13 cellular contexts compared by ENCODE assay signal in the genomic region with DNA sequence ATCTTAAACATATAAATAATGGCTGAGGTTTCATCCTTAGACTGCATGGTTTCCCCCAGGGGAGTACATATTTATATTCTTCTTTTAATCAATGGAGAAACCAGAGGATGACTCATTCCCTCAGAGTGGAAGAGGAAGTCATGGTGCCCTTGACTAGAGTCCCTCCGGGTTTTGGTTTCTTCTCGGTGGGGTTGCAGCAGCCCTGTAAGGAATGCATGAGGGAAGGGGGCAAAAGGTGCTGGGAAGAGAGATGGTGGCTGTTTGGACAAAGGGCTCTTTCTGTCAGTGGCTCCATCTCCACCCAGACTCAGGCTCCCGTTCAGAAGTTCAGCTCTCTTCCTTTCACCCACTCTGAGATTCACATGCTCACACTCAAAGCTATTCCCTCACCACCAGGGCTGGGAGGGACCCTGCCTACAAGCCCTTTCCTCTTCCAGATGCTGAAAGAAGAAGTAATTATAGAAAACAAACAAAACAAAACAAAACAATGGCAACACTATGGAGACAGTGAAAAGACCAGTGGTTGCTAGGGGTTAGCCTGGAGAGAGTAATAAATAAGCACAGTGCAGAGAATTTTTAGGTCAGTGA.
A peak's percentile ranks its signal among the peaks of the same experiment; 100 is the strongest.
DNase-seq lines count a peak whose midpoint lies in the region; ATAC-seq, FAIRE-seq and TF ChIP-seq lines count a peak whose summit lies in the region.
"Had no signal": no experiment of that assay in that cellular context is flagged by ENCODE, and none has a peak within 500 bp of the region (broad histone marks: within the 10 kb centered on the region; RNA-seq: fewer than 3 reads in every experiment).

No MANE protein-coding gene starts in this region.

- no peak for DNase-seq in activated naive CD4-positive, alpha-beta T cell treated with anti-CD3 and anti-CD28 coated beads, Interleukin-2, amount 10 ng/mL, durations not matched to agents 7 days and 5 days
- peak; percentile 27 to 33 for DNase-seq in HL-60 (ENCODE audit: low read depth in 1 of 2, low spot score in 1 of 2)
- DNase-seq in activated naive CD8-positive, alpha-beta T cell treated with anti-CD3 and anti-CD28 coated beads, Interleukin-2, amount 50 U/mL, for 24 hours = no peak
- DNase-seq in T-helper 2 cell treated with Interferon-gamma antibody and Interleukin-4, amounts not matched to agents 5 μg/mL and 100 μg/mL, for 36 hours (ENCODE audit: low spot score) = no peak
- DNase-seq in H54 (ENCODE audit: insufficient read length, low spot score) = no peak
- DNase-seq in activated CD8-positive, alpha-beta memory T cell treated with anti-CD3 and anti-CD28 coated beads, Interleukin-2, amount 50 U/mL, for 48 hours = no peak
- DNase-seq: activated CD4-positive, alpha-beta T cell treated with anti-CD3 and anti-CD28 coated beads, Interleukin-2, amount 50 U/mL, for 1 hour; left cardiac atrium; NCI-H524 treated with DMSO at 0.1 percent for 48 hours; sigmoid colon had no signal

- no peak overlapping the region for H3K4me3 ChIP-seq in HL-60 (replicated peaks; ENCODE audit: insufficient read depth, low read length)
- H3K4me3 ChIP-seq: sigmoid colon had no signal

- peaks cover 50% of the 10 kb centered on the region for H3K4me1 Mint-ChIP-seq in activated naive CD4-positive, alpha-beta T cell treated with anti-CD3 and anti-CD28 coated beads, Interleukin-2, amount 50 U/mL, for 24 hours
- peaks cover 35% of the 10 kb centered on the region for H3K4me1 Mint-ChIP-seq in activated naive CD4-positive, alpha-beta T cell treated with anti-CD3 and anti-CD28 coated beads, Interleukin-2, amount 10 ng/mL, durations not matched to agents 7 days and 5 days
- peaks cover 48% of the 10 kb centered on the region for H3K4me1 Mint-ChIP-seq in activated naive CD8-positive, alpha-beta T cell treated with anti-CD3 and anti-CD28 coated beads, Interleukin-2, amount 50 U/mL, for 24 hours
- peaks cover 51% of the 10 kb centered on the region for H3K4me1 Mint-ChIP-seq in stimulated activated naive CD8-positive, alpha-beta T cell treated with anti-CD3 and anti-CD28 coated beads, Interleukin-15, Interleukin-2, amounts not matched to agents 100 ng/mL and 50 ng/mL, for 24 hours (ENCODE audit: low read depth)
- H3K4me1 Mint-ChIP-seq in T-helper 2 cell treated with Interferon-gamma antibody and Interleukin-4, amounts not matched to agents 5 μg/mL and 100 μg/mL, for 36 hours (ENCODE audit: low read depth) = peaks cover 27% of the 10 kb centered on the region

- H3K27ac Mint-ChIP-seq in activated naive CD4-positive, alpha-beta T cell treated with anti-CD3 and anti-CD28 coated beads, Interleukin-2, amount 50 U/mL, for 24 hours = peak overlapping the region; percentile 80
- H3K27ac Mint-ChIP-seq in activated naive CD4-positive, alpha-beta T cell treated with anti-CD3 and anti-CD28 coated beads, Interleukin-2, amount 10 ng/mL, durations not matched to agents 7 days and 5 days = no peak overlapping the region
- H3K27ac Mint-ChIP-seq in activated naive CD8-positive, alpha-beta T cell treated with anti-CD3 and anti-CD28 coated beads, Interleukin-2, amount 50 U/mL, for 24 hours = peak overlapping the region; percentile 75
- H3K27ac Mint-ChIP-seq in stimulated activated naive CD8-positive, alpha-beta T cell treated with anti-CD3 and anti-CD28 coated beads, Interleukin-15, Interleukin-2, amounts not matched to agents 100 ng/mL and 50 ng/mL, for 24 hours = peak overlapping the region; percentile 33
- H3K27ac Mint-ChIP-seq in T-helper 2 cell treated with Interferon-gamma antibody and Interleukin-4, amounts not matched to agents 5 μg/mL and 100 μg/mL, for 36 hours = no peak overlapping the region

- ATAC-seq in activated naive CD8-positive, alpha-beta T cell treated with anti-CD3 and anti-CD28 coated beads, Interleukin-2, amount 50 U/mL, for 24 hours = peak; percentile 37

- TF ChIP-seq POLR2A in H54 (IDR thresholded peaks at IDR 0.05; ENCODE audit: low read depth, low read length) = no peak

- no peak overlapping the region for H3K27ac ChIP-seq in HL-60 (replicated peaks)
- H3K27ac ChIP-seq: C4-2B, sigmoid colon had no signal

- H3K27me3 Mint-ChIP-seq in activated naive CD4-positive, alpha-beta T cell treated with anti-CD3 and anti-CD28 coated beads, Interleukin-2, amount 50 U/mL, for 24 hours = no peaks in the 10 kb centered on the region
- peaks cover 55% of the 10 kb centered on the region for H3K27me3 Mint-ChIP-seq in activated naive CD4-positive, alpha-beta T cell treated with anti-CD3 and anti-CD28 coated beads, Interleukin-2, amount 10 ng/mL, durations not matched to agents 7 days and 5 days
- peaks cover 10% of the 10 kb centered on the region for H3K27me3 Mint-ChIP-seq in activated naive CD8-positive, alpha-beta T cell treated with anti-CD3 and anti-CD28 coated beads, Interleukin-2, amount 50 U/mL, for 24 hours
- H3K27me3 Mint-ChIP-seq in stimulated activated naive CD8-positive, alpha-beta T cell treated with anti-CD3 and anti-CD28 coated beads, Interleukin-15, Interleukin-2, amounts not matched to agents 100 ng/mL and 50 ng/mL, for 24 hours = peaks cover 15% of the 10 kb centered on the region
- peaks cover 58% of the 10 kb centered on the region for H3K27me3 Mint-ChIP-seq in T-helper 2 cell treated with Interferon-gamma antibody and Interleukin-4, amounts not matched to agents 5 μg/mL and 100 μg/mL, for 36 hours (ENCODE audit: low read depth)

- no peaks in the 10 kb centered on the region for H3K36me3 Mint-ChIP-seq in activated naive CD4-positive, alpha-beta T cell treated with anti-CD3 and anti-CD28 coated beads, Interleukin-2, amount 50 U/mL, for 24 hours
- no peaks in the 10 kb centered on the region for H3K36me3 Mint-ChIP-seq in activated naive CD4-positive, alpha-beta T cell treated with anti-CD3 and anti-CD28 coated beads, Interleukin-2, amount 10 ng/mL, durations not matched to agents 7 days and 5 days
- no peaks in the 10 kb centered on the region for H3K36me3 Mint-ChIP-seq in activated naive CD8-positive, alpha-beta T cell treated with anti-CD3 and anti-CD28 coated beads, Interleukin-2, amount 50 U/mL, for 24 hours (ENCODE audit: low read depth)
- no peaks in the 10 kb centered on the region for H3K36me3 Mint-ChIP-seq in stimulated activated naive CD8-positive, alpha-beta T cell treated with anti-CD3 and anti-CD28 coated beads, Interleukin-15, Interleukin-2, amounts not matched to agents 100 ng/mL and 50 ng/mL, for 24 hours (ENCODE audit: low read depth)
- H3K36me3 Mint-ChIP-seq in T-helper 2 cell treated with Interferon-gamma antibody and Interleukin-4, amounts not matched to agents 5 μg/mL and 100 μg/mL, for 36 hours (ENCODE audit: low read depth) = no peaks in the 10 kb centered on the region

- TF ChIP-seq CTCF in HL-60 (IDR thresholded peaks at IDR 0.05; ENCODE audit: insufficient read depth, low read length) = no peak

- H3K9me3 Mint-ChIP-seq in activated naive CD4-positive, alpha-beta T cell treated with anti-CD3 and anti-CD28 coated beads, Interleukin-2, amount 50 U/mL, for 24 hours = no peaks in the 10 kb centered on the region
- H3K9me3 Mint-ChIP-seq in activated naive CD4-positive, alpha-beta T cell treated with anti-CD3 and anti-CD28 coated beads, Interleukin-2, amount 10 ng/mL, durations not matched to agents 7 days and 5 days = no peaks in the 10 kb centered on the region
- H3K9me3 Mint-ChIP-seq in activated naive CD8-positive, alpha-beta T cell treated with anti-CD3 and anti-CD28 coated beads, Interleukin-2, amount 50 U/mL, for 24 hours = peaks cover 6% of the 10 kb centered on the region
- no peaks in the 10 kb centered on the region for H3K9me3 Mint-ChIP-seq in stimulated activated naive CD8-positive, alpha-beta T cell treated with anti-CD3 and anti-CD28 coated beads, Interleukin-15, Interleukin-2, amounts not matched to agents 100 ng/mL and 50 ng/mL, for 24 hours
- H3K9me3 Mint-ChIP-seq in T-helper 2 cell treated with Interferon-gamma antibody and Interleukin-4, amounts not matched to agents 5 μg/mL and 100 μg/mL, for 36 hours = no peaks in the 10 kb centered on the region

- CTCF ChIA-PET in activated naive CD4-positive, alpha-beta T cell treated with anti-CD3 and anti-CD28 coated beads, Interleukin-2, amount 10 ng/mL, durations not matched to agents 7 days and 5 days (lab: Charles Lee) = no interaction called here

- FAIRE-seq in H54 (lab: Jason Lieb, UNC) = no peak

- peak overlapping the region; percentile 23 for H3K4me3 Mint-ChIP-seq in activated naive CD4-positive, alpha-beta T cell treated with anti-CD3 and anti-CD28 coated beads, Interleukin-2, amount 50 U/mL, for 24 hours
- H3K4me3 Mint-ChIP-seq in activated naive CD4-positive, alpha-beta T cell treated with anti-CD3 and anti-CD28 coated beads, Interleukin-2, amount 10 ng/mL, durations not matched to agents 7 days and 5 days = no peak overlapping the region
- no peak overlapping the region for H3K4me3 Mint-ChIP-seq in activated naive CD8-positive, alpha-beta T cell treated with anti-CD3 and anti-CD28 coated beads, Interleukin-2, amount 50 U/mL, for 24 hours
- peak overlapping the region; percentile 33 for H3K4me3 Mint-ChIP-seq in stimulated activated naive CD8-positive, alpha-beta T cell treated with anti-CD3 and anti-CD28 coated beads, Interleukin-15, Interleukin-2, amounts not matched to agents 100 ng/mL and 50 ng/mL, for 24 hours
- H3K4me3 Mint-ChIP-seq in T-helper 2 cell treated with Interferon-gamma antibody and Interleukin-4, amounts not matched to agents 5 μg/mL and 100 μg/mL, for 36 hours = no peak overlapping the region

- peaks cover 5% of the 10 kb centered on the region for H3K27me3 ChIP-seq in HL-60 (ENCODE audit: insufficient read depth, poor library complexity, severe bottlenecking)
- H3K27me3 ChIP-seq: sigmoid colon had no signal

Comparison
In these comparisons a context has a peak if more than half of its experiments do, and no peak if none do; other contexts are left out.
1. H3K27ac Mint-ChIP-seq: peak in activated naive CD4-positive, alpha-beta T cell treated with anti-CD3 and anti-CD28 coated beads, Interleukin-2, amount 50 U/mL, for 24 hours (single experiment), activated naive CD8-positive, alpha-beta T cell treated with anti-CD3 and anti-CD28 coated beads, Interleukin-2, amount 50 U/mL, for 24 hours (single experiment) and stimulated activated naive CD8-positive, alpha-beta T cell treated with anti-CD3 and anti-CD28 coated beads, Interleukin-15, Interleukin-2, amounts not matched to agents 100 ng/mL and 50 ng/mL, for 24 hours (single experiment); none in activated naive CD4-positive, alpha-beta T cell treated with anti-CD3 and anti-CD28 coated beads, Interleukin-2, amount 10 ng/mL, durations not matched to agents 7 days and 5 days (single experiment) and T-helper 2 cell treated with Interferon-gamma antibody and Interleukin-4, amounts not matched to agents 5 μg/mL and 100 μg/mL, for 36 hours (single experiment).
2. H3K4me3 Mint-ChIP-seq: peak in activated naive CD4-positive, alpha-beta T cell treated with anti-CD3 and anti-CD28 coated beads, Interleukin-2, amount 50 U/mL, for 24 hours (single experiment) and stimulated activated naive CD8-positive, alpha-beta T cell treated with anti-CD3 and anti-CD28 coated beads, Interleukin-15, Interleukin-2, amounts not matched to agents 100 ng/mL and 50 ng/mL, for 24 hours (single experiment); none in activated naive CD4-positive, alpha-beta T cell treated with anti-CD3 and anti-CD28 coated beads, Interleukin-2, amount 10 ng/mL, durations not matched to agents 7 days and 5 days (single experiment), activated naive CD8-positive, alpha-beta T cell treated with anti-CD3 and anti-CD28 coated beads, Interleukin-2, amount 50 U/mL, for 24 hours (single experiment) and T-helper 2 cell treated with Interferon-gamma antibody and Interleukin-4, amounts not matched to agents 5 μg/mL and 100 μg/mL, for 36 hours (single experiment).
3. DNase-seq: peak in HL-60 (2 of 2); none in activated naive CD4-positive, alpha-beta T cell treated with anti-CD3 and anti-CD28 coated beads, Interleukin-2, amount 10 ng/mL, durations not matched to agents 7 days and 5 days (single experiment), activated naive CD8-positive, alpha-beta T cell treated with anti-CD3 and anti-CD28 coated beads, Interleukin-2, amount 50 U/mL, for 24 hours (single experiment), T-helper 2 cell treated with Interferon-gamma antibody and Interleukin-4, amounts not matched to agents 5 μg/mL and 100 μg/mL, for 36 hours (single experiment), H54 (single experiment) and activated CD8-positive, alpha-beta memory T cell treated with anti-CD3 and anti-CD28 coated beads, Interleukin-2, amount 50 U/mL, for 48 hours (single experiment).